In genomic region chr1:228452194-228453021, GRCh38 we compare ENCODE assay signal across 1 cellular context.
TF ChIP-seq lines count a peak whose summit lies in the region.

No MANE protein-coding gene starts in this region.

TF ChIP-seq in HEK293, 187 proteins besides CTCF, POLR2A, EP300 and RAD21 (continued from another document and continues in another):
- TF ChIP-seq BCL6B (tag by site-specific recombination; IDR thresholded peaks at IDR 0.05) = no peak
- no peak for TF ChIP-seq SCRT1 (tag by site-specific recombination; IDR thresholded peaks at IDR 0.05; ENCODE audit: borderline replicate concordance)
- peak; percentile 7 for TF ChIP-seq ZBTB26 (tag by site-specific recombination; optimal IDR thresholded peaks at IDR 0.05)
- TF ChIP-seq FEZF1 (tag by site-specific recombination; IDR thresholded peaks at IDR 0.05) = no peak
- no peak for TF ChIP-seq ZNF560 (tag by site-specific recombination; IDR thresholded peaks at IDR 0.05; ENCODE audit: borderline replicate concordance)
- no peak for TF ChIP-seq ZNF138 (tag by site-specific recombination; IDR thresholded peaks at IDR 0.05; ENCODE audit: borderline replicate concordance)
- no peak for TF ChIP-seq ZNF518A (tag by site-specific recombination; conservative IDR thresholded peaks at IDR 0.05; ENCODE audit: low read depth)
- TF ChIP-seq YY2 (tag by site-specific recombination; IDR thresholded peaks at IDR 0.05) = no peak
- TF ChIP-seq ZNF324 (tag by site-specific recombination; IDR thresholded peaks at IDR 0.05) = no peak
- no peak for TF ChIP-seq ZNF677 (tag by site-specific recombination; IDR thresholded peaks at IDR 0.05)
- TF ChIP-seq RBAK (tag by site-specific recombination; IDR thresholded peaks at IDR 0.05) = no peak
- TF ChIP-seq ZNF548 (tag by site-specific recombination; IDR thresholded peaks at IDR 0.05) = no peak
- TF ChIP-seq ZNF629 (tag by site-specific recombination; IDR thresholded peaks at IDR 0.05) = no peak
- no peak for TF ChIP-seq ZNF433 (tag by site-specific recombination; IDR thresholded peaks at IDR 0.05; ENCODE audit: low read depth)
- TF ChIP-seq ZNF473 (tag by site-specific recombination; IDR thresholded peaks at IDR 0.05) = no peak
- 0 out of 2 replicates have a peak, but pooled peaks have one; percentile 63 for TF ChIP-seq GLIS2 (tag by site-specific recombination; IDR thresholded peaks at IDR 0.05)
- TF ChIP-seq ZNF274 (IDR thresholded peaks at IDR 0.05; ENCODE audit: low read length) = no peak
- no peak for TF ChIP-seq ZNF274 (tag by site-specific recombination; IDR thresholded peaks at IDR 0.05; ENCODE audit: borderline replicate concordance)
- TF ChIP-seq ZNF202 (tag by site-specific recombination; IDR thresholded peaks at IDR 0.05; ENCODE audit: borderline replicate concordance) = no peak
- TF ChIP-seq ZNF843 (tag by site-specific recombination; IDR thresholded peaks at IDR 0.05) = no peak
- 0 out of 2 replicates have a peak, but pooled peaks have one; percentile 37 for TF ChIP-seq ZBTB7A (tag by site-specific recombination; IDR thresholded peaks at IDR 0.05; ENCODE audit: low read depth)
- no peak for TF ChIP-seq REST (tag by site-specific recombination; IDR thresholded peaks at IDR 0.05)
- no peak for TF ChIP-seq ZNF211 (tag by site-specific recombination; IDR thresholded peaks at IDR 0.05; ENCODE audit: low read depth)
- 0 out of 2 replicates have a peak, but pooled peaks have one; percentile 35 for TF ChIP-seq ZEB2 (tag by site-specific recombination; IDR thresholded peaks at IDR 0.05)
- peak; percentile 9; the same call in 1 of the 2 replicates for TF ChIP-seq ZNF488 (tag by site-specific recombination; IDR thresholded peaks at IDR 0.05)
- TF ChIP-seq ZBTB11 (tag by site-specific recombination; conservative IDR thresholded peaks at IDR 0.05; ENCODE audit: low read depth) = no peak
- no peak for TF ChIP-seq PBX3 (CRISPR knock-in tag; IDR thresholded peaks at IDR 0.05)
- 0 out of 2 replicates have a peak, but pooled peaks have one; percentile 34 for TF ChIP-seq KLF17 (tag by site-specific recombination; IDR thresholded peaks at IDR 0.05)
- TF ChIP-seq ZBTB48 (tag by site-specific recombination; IDR thresholded peaks at IDR 0.05) = no peak
- TF ChIP-seq ZNF558 (tag by site-specific recombination; IDR thresholded peaks at IDR 0.05) = no peak
- TF ChIP-seq ZNF2 (tag by site-specific recombination; IDR thresholded peaks at IDR 0.05) = no peak
- peak; percentile 49; the same call in 1 of the 2 replicates for TF ChIP-seq ZIC2 (tag by site-specific recombination; IDR thresholded peaks at IDR 0.05)
- TF ChIP-seq PRDM10 (tag by site-specific recombination; IDR thresholded peaks at IDR 0.05) = no peak
- no peak for TF ChIP-seq IKZF3 (tag by site-specific recombination; IDR thresholded peaks at IDR 0.05)
- TF ChIP-seq PRDM1 (tag by site-specific recombination; IDR thresholded peaks at IDR 0.05) = no peak
- TF ChIP-seq ZNF791 (tag by site-specific recombination; IDR thresholded peaks at IDR 0.05) = no peak
- TF ChIP-seq ZNF707 (tag by site-specific recombination; IDR thresholded peaks at IDR 0.05) = no peak
